ENCODE assay signal across 1 cellular context in genomic region chr2:219596954-219597551, GRCh38.
TF ChIP-seq lines count a peak whose summit lies in the region.

No MANE protein-coding gene starts in this region.

TF ChIP-seq in HepG2, 621 proteins besides CTCF, POLR2A, EP300 and RAD21 (continued from another document and continues in another):
- no peak for TF ChIP-seq ZBTB40 (IDR thresholded peaks at IDR 0.05)
- TF ChIP-seq ZBTB40 (CRISPR knock-in tag; IDR thresholded peaks at IDR 0.05) = no peak
- no peak for TF ChIP-seq ZNF230 (CRISPR knock-in tag; IDR thresholded peaks at IDR 0.05)
- TF ChIP-seq ARNT (IDR thresholded peaks at IDR 0.05) = no peak
- no peak for TF ChIP-seq E2F2 (CRISPR knock-in tag; IDR thresholded peaks at IDR 0.05; ENCODE audit: borderline replicate concordance)
- TF ChIP-seq UBTF (CRISPR knock-in tag; IDR thresholded peaks at IDR 0.05) = no peak
- TF ChIP-seq MXD4 (CRISPR knock-in tag; IDR thresholded peaks at IDR 0.05) = no peak
- TF ChIP-seq ZNF740 (CRISPR knock-in tag; IDR thresholded peaks at IDR 0.05) = no peak
- TF ChIP-seq HNRNPH1 (optimal IDR thresholded peaks at IDR 0.05; ENCODE audit: low read depth, low read length) = no peak
- no peak for TF ChIP-seq ZNF75D (CRISPR knock-in tag; IDR thresholded peaks at IDR 0.05; ENCODE audit: borderline replicate concordance)
- no peak for TF ChIP-seq SIN3A (IDR thresholded peaks at IDR 0.05; ENCODE audit: borderline replicate concordance, low read depth, low read length)
- 0 out of 2 replicates have a peak, but pooled peaks have one; percentile 12 for TF ChIP-seq ZHX1 (CRISPR knock-in tag; IDR thresholded peaks at IDR 0.05; ENCODE audit: low read depth)
- TF ChIP-seq SP5 (CRISPR knock-in tag; IDR thresholded peaks at IDR 0.05; ENCODE audit: borderline replicate concordance, low read depth) = no peak
- 0 out of 2 replicates have a peak, but pooled peaks have one; percentile 18 for TF ChIP-seq ZNF777 (CRISPR knock-in tag; IDR thresholded peaks at IDR 0.05)
- no peak for TF ChIP-seq IKZF5 (CRISPR knock-in tag; IDR thresholded peaks at IDR 0.05)
- no peak for TF ChIP-seq BRD4 (CRISPR knock-in tag; IDR thresholded peaks at IDR 0.05)
- TF ChIP-seq ZNF724P (CRISPR knock-in tag; IDR thresholded peaks at IDR 0.05; ENCODE audit: borderline replicate concordance) = no peak
- TF ChIP-seq ZMAT5 (CRISPR knock-in tag; IDR thresholded peaks at IDR 0.05; ENCODE audit: borderline replicate concordance, low read depth) = no peak
- peak; percentile 3; the same call in 1 of the 2 replicates for TF ChIP-seq E2F1 (CRISPR knock-in tag; IDR thresholded peaks at IDR 0.05)
- no peak for TF ChIP-seq HBP1 (CRISPR knock-in tag; IDR thresholded peaks at IDR 0.05; ENCODE audit: low read depth)
- TF ChIP-seq REXO4 (CRISPR knock-in tag; IDR thresholded peaks at IDR 0.05; ENCODE audit: borderline replicate concordance) = no peak
- TF ChIP-seq RCOR2 (CRISPR knock-in tag; IDR thresholded peaks at IDR 0.05) = no peak
- no peak for TF ChIP-seq THAP8 (CRISPR knock-in tag; IDR thresholded peaks at IDR 0.05; ENCODE audit: borderline replicate concordance)
- no peak for TF ChIP-seq ZNF430 (CRISPR knock-in tag; IDR thresholded peaks at IDR 0.05)
- TF ChIP-seq PPARG (CRISPR knock-in tag; conservative IDR thresholded peaks at IDR 0.05) = no peak
- TF ChIP-seq HNRNPL (IDR thresholded peaks at IDR 0.05; ENCODE audit: low read depth, low read length) = no peak
- no peak for TF ChIP-seq CREM (IDR thresholded peaks at IDR 0.05)
- TF ChIP-seq CREM (CRISPR knock-in tag; IDR thresholded peaks at IDR 0.05) = no peak
